ENCODE assay signal across 12 cellular contexts in genomic region chr5:135391869-135392255, GRCh38. TPM values are rescaled to one million over a fixed set of nuclear protein-coding genes. Genes with fewer than 3 reads are reported as not detected.
DNase-seq lines count a peak whose midpoint lies in the region; ATAC-seq and TF ChIP-seq lines count a peak whose summit lies in the region.
"Had no signal": no experiment of that assay in that cellular context is flagged by ENCODE, and none has a peak within 500 bp of the region (broad histone marks: within the 10 kb centered on the region; RNA-seq: fewer than 3 reads in every experiment).

No MANE protein-coding gene starts in this region.

- H4K8ac ChIP-seq in mesendoderm (ENCODE audit: low read depth, low read length), result no peak overlapping the region

- H3K23ac ChIP-seq in mesendoderm (ENCODE audit: low read length), result no peak overlapping the region

- peak in 1 of 2 donors; percentile 21 for ATAC-seq in CD4-positive, CD25-positive, alpha-beta regulatory T cell (ENCODE audit: low read depth in 2 of 2)
- peak; percentile 40 to 74 (median 62) for ATAC-seq in heart left ventricle
- ATAC-seq in HG02623 (IDR thresholded peaks at IDR 0.05; ENCODE audit: unreplicated experiment), result no peak

- WGBS in heart left ventricle, 4 donors, result 38 to 63% (median 55%) methylated on average over 1 to 2 of the region's 2 CpGs
- WGBS in mesendoderm (ENCODE audit: extremely low coverage, insufficient coverage, low lambda C conversion rate), result no CpG with 5 or more reads among the region's 2 CpGs

- H3K4ac ChIP-seq in mesendoderm (ENCODE audit: low read depth, low read length), result no peak overlapping the region

- no peak for TF ChIP-seq CTCF in Peyer's patch (IDR thresholded peaks at IDR 0.05)
- TF ChIP-seq CTCF in heart left ventricle (IDR thresholded peaks at IDR 0.05), result no peak
- no peak for TF ChIP-seq CTCF in neutrophil (IDR thresholded peaks at IDR 0.05)

- H3K9me3 Mint-ChIP-seq in CD4-positive, CD25-positive, alpha-beta regulatory T cell, result no peaks in the 10 kb centered on the region

- H3K56ac ChIP-seq in mesendoderm (ENCODE audit: low read length), result no peak overlapping the region

- peaks cover 36 to 89% (median 65%) of the 10 kb centered on the region in 4 donors for H3K4me1 Mint-ChIP-seq in CD4-positive, CD25-positive, alpha-beta regulatory T cell

- H3K4me3 ChIP-seq in CD4-positive, CD25-positive, alpha-beta regulatory T cell (ENCODE audit: low read depth, low read length), result no peak overlapping the region
- no peak overlapping the region for H3K4me3 ChIP-seq in Peyer's patch
- no peak overlapping the region for H3K4me3 ChIP-seq in heart left ventricle
- peak overlapping the region in 1 of 2 experiments; percentile 40 for H3K4me3 ChIP-seq in neutrophil (ENCODE audit: low read depth in 1 of 2, low read length in 1 of 2)
- no peak overlapping the region for H3K4me3 ChIP-seq in mesendoderm (ENCODE audit: low read length)
- H3K4me3 ChIP-seq: SJSA1 had no signal

- intact Hi-C loops in heart left ventricle (cut with DNase I), result loop anchor here in 2 of 10 donors (2.0 to 5.0 kb wide), 2 partner anchors 35 to 49 kb away; no protein-coding TSS in a partner anchor

- H2BK120ac ChIP-seq in mesendoderm (ENCODE audit: low read depth, low read length), result no peak overlapping the region

- no peak overlapping the region for H3K18ac ChIP-seq in mesendoderm (ENCODE audit: low read length)

- peaks cover 6% of the 10 kb centered on the region for H3K4me1 ChIP-seq in CD4-positive, CD25-positive, alpha-beta regulatory T cell (ENCODE audit: control insufficient read depth, insufficient read depth, low read length, poor library complexity, severe bottlenecking)
- H3K4me1 ChIP-seq in Peyer's patch (peaks cover 0 to 76% (median 8%) of the 10 kb centered on the region in 4 donors), heart left ventricle (peaks cover 8 to 99% (median 88%) of the 10 kb centered on the region in 12 donors), neutrophil (ENCODE audit: control insufficient read depth in 1 of 2, insufficient read depth in 1 of 2, low read depth in 1 of 2, low read length in 1 of 2) (peaks cover 100% of the 10 kb centered on the region in 2 experiments), mesendoderm (ENCODE audit: control insufficient read depth, low read depth, low read length) (peaks cover 10% of the 10 kb centered on the region)

- peaks cover 46% of the 10 kb centered on the region for H3K36me3 ChIP-seq in CD4-positive, CD25-positive, alpha-beta regulatory T cell (ENCODE audit: control insufficient read depth, insufficient read depth, low read length)
- H3K36me3 ChIP-seq in Peyer's patch (peaks cover 0 to 15% (median 0%) of the 10 kb centered on the region in 3 donors), heart left ventricle (peaks cover 0 to 29% (median 20%) of the 10 kb centered on the region in 9 donors), neutrophil (peaks cover 11% of the 10 kb centered on the region), mesendoderm (ENCODE audit: control insufficient read depth, insufficient read depth, low read length) (no peaks in the 10 kb centered on the region)

- H3K79me2 ChIP-seq in mesendoderm (ENCODE audit: control insufficient read depth, insufficient read depth, low read length), result peaks cover 60% of the 10 kb centered on the region

- H3K27ac ChIP-seq in CD4-positive, CD25-positive, alpha-beta regulatory T cell (ENCODE audit: insufficient read depth, low read length, poor library complexity, severe bottlenecking), result no peak overlapping the region
- H3K27ac ChIP-seq in Peyer's patch, result peak overlapping the region in 3 of 4 donors; percentile 23 to 79 (median 71)
- H3K27ac ChIP-seq in heart left ventricle, result peak overlapping the region in 10 of 12 donors; percentile 4 to 96 (median 30)
- H3K27ac ChIP-seq in neutrophil, result peak overlapping the region; percentile 91
- H3K27ac ChIP-seq in mesendoderm (ENCODE audit: low read depth, low read length), result no peak overlapping the region
- H3K27ac ChIP-seq: SJSA1 had no signal

- no peaks in the 10 kb centered on the region for H3K27me3 Mint-ChIP-seq in CD4-positive, CD25-positive, alpha-beta regulatory T cell

- H2BK5ac ChIP-seq in mesendoderm (ENCODE audit: low read length), result no peak overlapping the region

- H2AK5ac ChIP-seq in mesendoderm (ENCODE audit: low read length), result no peak overlapping the region

- H4K5ac ChIP-seq in mesendoderm (ENCODE audit: low read length), result no peak overlapping the region

- peak overlapping the region in 2 of 3 donors; percentile 81 to 87 for H3K27ac Mint-ChIP-seq in CD4-positive, CD25-positive, alpha-beta regulatory T cell

- no peak for TF ChIP-seq POLR2A in Peyer's patch (IDR thresholded peaks at IDR 0.05)
- TF ChIP-seq POLR2A in heart left ventricle (IDR thresholded peaks at IDR 0.05), result no peak

- no peak overlapping the region for H3K4me2 ChIP-seq in mesendoderm (ENCODE audit: low read length)

- no peaks in the 10 kb centered on the region for H3K27me3 ChIP-seq in CD4-positive, CD25-positive, alpha-beta regulatory T cell (ENCODE audit: control insufficient read depth, insufficient read depth, low read length)
- H3K27me3 ChIP-seq in Peyer's patch (no peaks in the 10 kb centered on the region), heart left ventricle (no peaks in the 10 kb centered on the region), neutrophil (no peaks in the 10 kb centered on the region), mesendoderm (ENCODE audit: insufficient read depth, low read length, poor library complexity) (no peaks in the 10 kb centered on the region)
- H3K27me3 ChIP-seq: SJSA1 had no signal

- H3K79me1 ChIP-seq in mesendoderm (ENCODE audit: low read length), result peaks cover 46% of the 10 kb centered on the region

- DNase-seq in CD4-positive, CD25-positive, alpha-beta regulatory T cell, result no peak
- DNase-seq in Peyer's patch (peak in 2 of 3 donors; percentile 65 to 75), heart left ventricle (peak in 2 of 5 donors; percentile 58 to 66), SKM-1 treated with dmso at 0.1 percent for 144 hours (lab: John Stamatoyannopoulos, UW; ENCODE audit: unreplicated experiment) (no peak), NCI-H82 (lab: John Stamatoyannopoulos, UW) (no peak), mesendoderm (no peak)
- DNase-seq: activated CD8-positive, alpha-beta memory T cell treated with anti-CD3 and anti-CD28 coated beads, Interleukin-2, amount 50 U/mL, for 4 hours; DMS53 had no signal

- no peaks in the 10 kb centered on the region for H3K9me3 ChIP-seq in CD4-positive, CD25-positive, alpha-beta regulatory T cell (ENCODE audit: control insufficient read depth in 2 of 2, low read length in 2 of 2)
- no peaks in the 10 kb centered on the region for H3K9me3 ChIP-seq in Peyer's patch
- H3K9me3 ChIP-seq in heart left ventricle, result no peaks in the 10 kb centered on the region
- no peaks in the 10 kb centered on the region for H3K9me3 ChIP-seq in neutrophil
- H3K9me3 ChIP-seq: SJSA1 had no signal

- H3K36me3 Mint-ChIP-seq in CD4-positive, CD25-positive, alpha-beta regulatory T cell, result peaks cover 43% of the 10 kb centered on the region

- no peak overlapping the region for H2BK15ac ChIP-seq in mesendoderm (replicated peaks; ENCODE audit: low read depth)

- H3K4me3 Mint-ChIP-seq in CD4-positive, CD25-positive, alpha-beta regulatory T cell, result no peak overlapping the region

- H3K9ac ChIP-seq in mesendoderm (ENCODE audit: low read length), result no peak overlapping the region

RNA-seq across cellular contexts. Expression of gene MACROH2A1, which starts 7.2 kb away (rescaled TPM):
- total RNA-seq in CD4-positive, CD25-positive, alpha-beta regulatory T cell, result 139 TPM
- 100 to 1,000 TPM; 126 to 161 (median 148) TPM for polyA plus RNA-seq in CD4-positive, CD25-positive, alpha-beta regulatory T cell
- 100 to 1,000 TPM; 407 to 489 (median 431) TPM for total RNA-seq in Peyer's patch
- total RNA-seq in heart left ventricle, result 100 to 1,000 TPM in 5 of 9 donors, 10 to 100 TPM in 4; 86.5 to 170 (median 112) TPM
- polyA plus RNA-seq in heart left ventricle, result 100 to 1,000 TPM; 111 to 155 TPM
- polyA plus RNA-seq in mesendoderm (2013, experiment 1 of 2), result 89.6 TPM
- polyA plus RNA-seq in mesendoderm (2013, experiment 2 of 2), result 91.7 TPM

RNA-seq across cellular contexts. Expression of gene DCANP1, which starts 55.3 kb away (rescaled TPM):
- total RNA-seq in CD4-positive, CD25-positive, alpha-beta regulatory T cell, result not detected
- polyA plus RNA-seq in CD4-positive, CD25-positive, alpha-beta regulatory T cell, result not detected
- 1 to 10 TPM in 1 of 4 donors, under 1 TPM in 1, not detected in 2; 0.27 to 1.7 TPM for total RNA-seq in Peyer's patch
- under 1 TPM in 1 of 9 donors, not detected in 8; 0.11 TPM for total RNA-seq in heart left ventricle
- polyA plus RNA-seq in heart left ventricle, result not detected
- polyA plus RNA-seq in mesendoderm (2013, experiment 1 of 2), result not detected
- not detected for polyA plus RNA-seq in mesendoderm (2013, experiment 2 of 2)
- total RNA-seq: dermis microvascular lymphatic vessel endothelial cell, SJSA1 had no signal

Comparison
In these comparisons a context has a peak if more than half of its experiments do, and no peak if none do; other contexts are left out.
1. DNase-seq: peak in Peyer's patch (2 of 3); none in CD4-positive, CD25-positive, alpha-beta regulatory T cell (0 of 3), SKM-1 treated with dmso at 0.1 percent for 144 hours (single experiment), NCI-H82 (single experiment) and mesendoderm (single experiment).
2. H3K27ac ChIP-seq: peak in Peyer's patch (3 of 4), heart left ventricle (10 of 12) and neutrophil (single experiment); none in CD4-positive, CD25-positive, alpha-beta regulatory T cell (single experiment) and mesendoderm (single experiment).